In the genomic region with DNA sequence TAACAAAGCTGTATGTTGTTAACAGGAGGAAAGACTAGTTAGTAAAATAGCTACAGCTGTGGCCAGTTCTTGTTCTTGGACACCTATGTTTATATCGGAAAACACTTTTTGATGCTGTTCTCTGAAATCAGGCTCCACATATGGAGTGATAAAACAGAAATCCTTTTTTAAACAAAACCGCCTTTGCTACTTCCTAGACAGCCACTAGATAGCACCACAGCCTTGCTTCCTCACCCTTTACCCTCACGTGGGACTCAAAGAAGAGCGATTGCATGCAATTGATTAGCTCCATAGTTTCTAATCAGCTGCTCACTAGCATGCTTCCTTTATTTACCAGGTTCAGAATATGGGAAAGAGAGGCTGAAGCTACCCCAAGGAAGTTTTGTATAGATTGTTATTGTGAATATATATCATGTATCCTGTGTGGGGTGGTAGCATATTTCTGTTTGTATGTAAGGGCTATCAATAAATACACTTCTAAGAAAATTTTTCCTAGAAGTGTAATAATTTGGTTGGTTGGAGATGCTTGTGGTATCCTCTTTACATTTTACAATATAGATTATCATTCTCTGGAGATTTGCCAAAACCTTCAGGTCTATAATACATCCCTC, we compare ENCODE assay signal across 9 cellular contexts. TPM values are rescaled to one million over a fixed set of nuclear protein-coding genes. Genes with fewer than 3 reads are reported as not detected.
DNase-seq lines count a peak whose midpoint lies in the region; ATAC-seq, FAIRE-seq and TF ChIP-seq lines count a peak whose summit lies in the region.
"Had no signal": no experiment of that assay in that cellular context is flagged by ENCODE, and none has a peak within 500 bp of the region (broad histone marks: within the 10 kb centered on the region; RNA-seq: fewer than 3 reads in every experiment).

No MANE protein-coding gene starts in this region.

- ATAC-seq in HG02973 (IDR thresholded peaks at IDR 0.05; ENCODE audit: unreplicated experiment) (no peak), HG03025 (IDR thresholded peaks at IDR 0.05; ENCODE audit: low FRiP score, unreplicated experiment) (no peak)

- H3K4me1 ChIP-seq in liver (ENCODE audit: control insufficient read depth in 4 of 4, insufficient read depth in 4 of 4, low read length in 3 of 4), result peaks cover 0 to 21% (median 16%) of the 10 kb centered on the region in 4 donors

- FAIRE-seq in GM12892 (lab: Jason Lieb, UNC), result peak; percentile 66
- FAIRE-seq: colon had no signal

- DNase-seq in AG09309 (ENCODE audit: low read depth), result no peak
- DNase-seq in GM12892 (ENCODE audit: insufficient read length), result no peak
- peak; percentile 42 for DNase-seq in NCI-H748 (lab: John Stamatoyannopoulos, UW; ENCODE audit: unreplicated experiment)
- peak; percentile 55 for DNase-seq in astrocyte of the hippocampus (ENCODE audit: low read depth, low spot score)
- no peak for DNase-seq in NCI-H187 (lab: John Stamatoyannopoulos, UW)

- TF ChIP-seq CTCF in AG09309 (IDR thresholded peaks at IDR 0.05; ENCODE audit: control insufficient read depth, insufficient read depth, low read depth, low read length, missing control alignments) (peak; percentile 80), liver (IDR thresholded peaks at IDR 0.05; ENCODE audit: low read depth, low read length, missing input control) (peak; percentile 65)

- WGBS in liver, result 5% methylated on average over 4 of the region's 4 CpGs

- TF ChIP-seq RAD21 in liver (IDR thresholded peaks at IDR 0.05), result peak; percentile 86 to 90

- H3K9ac ChIP-seq in liver (ENCODE audit: low read depth in 1 of 2, low read length in 2 of 2), result peak overlapping the region in 1 of 2 donors; percentile 72

- TF ChIP-seq POLR2A in GM12892 (IDR thresholded peaks at IDR 0.05; ENCODE audit: low read depth, low read length), result no peak

- H3K27me3 ChIP-seq in liver (ENCODE audit: control insufficient read depth in 4 of 4, insufficient read depth in 4 of 4, low read length in 3 of 4), result no peaks in the 10 kb centered on the region

- H3K9me3 ChIP-seq in liver (ENCODE audit: control insufficient read depth in 4 of 4, low read length in 3 of 4), result no peaks in the 10 kb centered on the region

- H3K4me3 ChIP-seq in AG09309 (ENCODE audit: control insufficient read depth, low read depth, low read length), result no peak overlapping the region
- no peak overlapping the region for H3K4me3 ChIP-seq in liver (ENCODE audit: low read depth in 1 of 3, low read length in 3 of 3)

- no peaks in the 10 kb centered on the region for H3K36me3 ChIP-seq in liver (ENCODE audit: control insufficient read depth in 4 of 4, insufficient read depth in 3 of 4, low read depth in 1 of 4, low read length in 3 of 4)

- peak overlapping the region; percentile 29 to 55 for H3K27ac ChIP-seq in liver (ENCODE audit: low read depth in 1 of 2, low read length in 2 of 2)

TF ChIP-seq in liver, 16 proteins besides CTCF, POLR2A, EP300 and RAD21:
- TF ChIP-seq, protein P1, sequence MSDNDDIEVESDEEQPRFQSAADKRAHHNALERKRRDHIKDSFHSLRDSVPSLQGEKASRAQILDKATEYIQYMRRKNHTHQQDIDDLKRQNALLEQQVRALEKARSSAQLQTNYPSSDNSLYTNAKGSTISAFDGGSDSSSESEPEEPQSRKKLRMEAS (IDR thresholded peaks at IDR 0.05), result peak; percentile 21
- no peak for TF ChIP-seq HNF4G (IDR thresholded peaks at IDR 0.05)

RNA-seq across cellular contexts. Expression of a gene that starts 4.3 kb away (rescaled TPM):
- 14.9 TPM for polyA plus RNA-seq in GM12892 (2012; ENCODE audit: missing spikeins)
- 10 to 100 TPM in 1 of 2 donors, 1 to 10 TPM in 1; 6.8 to 14.7 TPM for total RNA-seq in liver
- polyA plus RNA-seq in liver, result 1 to 10 TPM; 8.1 to 8.7 TPM

RNA-seq across cellular contexts. Expression of a gene that starts 11.4 kb away (rescaled TPM):
- polyA plus RNA-seq in GM12892 (2012; ENCODE audit: missing spikeins), result not detected
- total RNA-seq in liver, result 1 to 10 TPM in 1 of 2 donors, under 1 TPM in 1; 0.25 to 2.1 TPM
- 1 to 10 TPM in 1 of 2 donors, under 1 TPM in 1; 0.33 to 1.9 TPM for polyA plus RNA-seq in liver

RNA-seq across cellular contexts. Expression of a gene that starts 34.0 kb away (rescaled TPM):
- polyA plus RNA-seq in GM12892 (2012; ENCODE audit: missing spikeins), result not detected
- under 1 TPM; 0.70 to 0.92 TPM for total RNA-seq in liver
- polyA plus RNA-seq in liver, result under 1 TPM; 0.50 to 0.57 TPM

RNA-seq across cellular contexts. Expression of a gene that starts 42.8 kb away (rescaled TPM):
- polyA plus RNA-seq in GM12892 (2012; ENCODE audit: missing spikeins), result not detected
- not detected for total RNA-seq in liver
- not detected for polyA plus RNA-seq in liver

RNA-seq across cellular contexts. Expression of a gene that starts 44.0 kb away (rescaled TPM):
- 63.9 TPM for polyA plus RNA-seq in GM12892 (2012; ENCODE audit: missing spikeins)
- 10 to 100 TPM; 27.4 to 43.2 TPM for total RNA-seq in liver
- 10 to 100 TPM; 39.2 to 50.7 TPM for polyA plus RNA-seq in liver

Comparison
In these comparisons a context has a peak if more than half of its experiments do, and no peak if none do; other contexts are left out.
1. DNase-seq: peak in NCI-H748 (single experiment) and astrocyte of the hippocampus (single experiment); none in AG09309 (single experiment), GM12892 (single experiment) and NCI-H187 (0 of 2).